Comparison of ENCODE assay signal across 25 cellular contexts in the genomic region with DNA sequence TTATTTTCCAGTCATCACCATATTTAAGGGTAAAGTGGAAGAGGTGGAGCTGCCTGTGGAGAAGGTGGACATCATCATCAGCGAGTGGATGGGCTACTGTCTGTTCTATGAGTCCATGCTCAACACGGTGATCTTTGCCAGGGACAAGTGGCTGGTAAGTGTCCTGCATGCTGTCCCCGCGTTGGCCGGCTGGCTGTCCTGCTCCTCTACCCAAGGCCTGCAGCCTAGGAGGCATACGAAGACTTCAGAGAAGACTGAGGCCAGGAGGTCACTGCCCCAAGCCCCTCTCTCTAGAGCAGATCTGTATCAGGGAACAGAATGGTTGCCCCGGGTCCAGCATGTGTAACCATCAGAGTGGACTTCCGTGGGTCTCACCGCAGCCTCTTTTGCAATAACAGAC.
"Had no signal": no experiment of that assay in that cellular context is flagged by ENCODE, and none has a peak within 500 bp of the region (broad histone marks: within the 10 kb centered on the region; RNA-seq: fewer than 3 reads in every experiment).

No MANE protein-coding gene starts in this region.

- H3K4me1 Mint-ChIP-seq: naive B cell had no signal

- H3K9me3 Mint-ChIP-seq: mesothelial cell of epicardium; naive B cell; nephron progenitor cell; neural progenitor cell; stimulated activated naive CD8-positive, alpha-beta T cell treated with anti-CD3 and anti-CD28 coated beads, Interleukin-15, Interleukin-2, amounts not matched to agents 100 ng/mL and 50 ng/mL, for 24 hours had no signal

- H3K27me3 Mint-ChIP-seq: stimulated activated naive CD8-positive, alpha-beta T cell treated with anti-CD3 and anti-CD28 coated beads, Interleukin-15, Interleukin-2, amounts not matched to agents 100 ng/mL and 50 ng/mL, for 24 hours had no signal

- H3K27ac ChIP-seq: heart left ventricle, left lung, lower lobe of right lung, neural progenitor cell, ovary, right atrium auricular region, right lobe of liver, skin epidermis, transverse colon, upper lobe of left lung, vagina had no signal

- H3K9me3 ChIP-seq: heart left ventricle, left lung, lower lobe of right lung, ovary, right atrium auricular region, right lobe of liver, transverse colon, upper lobe of left lung, vagina had no signal

- H3K4me1 ChIP-seq: heart left ventricle, left lung, lower lobe of right lung, right atrium auricular region, right lobe of liver, transverse colon, upper lobe of left lung, vagina had no signal

- DNase-seq: glutamatergic neuron; heart left ventricle; islet precursor cell; left colon; left lung; lower lobe of right lung; mammary epithelial cell; mesenchymal stem cell; naive B cell; nephron progenitor cell; ovary; stimulated activated CD4-positive, alpha-beta T cell treated with anti-CD3 and anti-CD28 coated beads, Interleukin-12 subunit alpha, Interleukin-12 subunit beta, amount 100 ng/mL, for 4 hours; stimulated activated CD4-positive, alpha-beta T cell treated with anti-CD3 and anti-CD28 coated beads, Interleukin-15, amount 100 ng/mL, for 24 hours; stimulated activated CD4-positive, alpha-beta T cell treated with anti-CD3 and anti-CD28 coated beads, Interleukin-2, amount 100 ng/mL, for 24 hours; stimulated activated CD4-positive, alpha-beta T cell treated with anti-CD3 and anti-CD28 coated beads, Interleukin-4, amount 100 ng/mL, for 1 hour; stimulated activated naive CD4-positive, alpha-beta T cell; transverse colon had no signal

- H3K36me3 Mint-ChIP-seq: mesothelial cell of epicardium, naive B cell, neural progenitor cell had no signal

- H3K36me3 ChIP-seq: heart left ventricle, left lung, lower lobe of right lung, neural progenitor cell, ovary, right atrium auricular region, right lobe of liver, transverse colon, upper lobe of left lung, vagina had no signal

- H3K4me3 ChIP-seq: heart left ventricle, left lung, lower lobe of right lung, neural progenitor cell, ovary, right atrium auricular region, right lobe of liver, skin epidermis, transverse colon, upper lobe of left lung, vagina had no signal

- ATAC-seq: heart left ventricle, left colon, left lung, lower lobe of right lung, right lobe of liver had no signal

- H3K4me3 Mint-ChIP-seq: mesothelial cell of epicardium; naive B cell; nephron progenitor cell; neural progenitor cell; stimulated activated naive CD8-positive, alpha-beta T cell treated with anti-CD3 and anti-CD28 coated beads, Interleukin-15, Interleukin-2, amounts not matched to agents 100 ng/mL and 50 ng/mL, for 24 hours had no signal

- H3K27ac Mint-ChIP-seq: mesothelial cell of epicardium; nephron progenitor cell; neural progenitor cell; stimulated activated naive CD8-positive, alpha-beta T cell treated with anti-CD3 and anti-CD28 coated beads, Interleukin-15, Interleukin-2, amounts not matched to agents 100 ng/mL and 50 ng/mL, for 24 hours had no signal

- H3K27me3 ChIP-seq: heart left ventricle, left lung, neural progenitor cell, ovary, right atrium auricular region, right lobe of liver, transverse colon, upper lobe of left lung, vagina had no signal
